In the genomic region with DNA sequence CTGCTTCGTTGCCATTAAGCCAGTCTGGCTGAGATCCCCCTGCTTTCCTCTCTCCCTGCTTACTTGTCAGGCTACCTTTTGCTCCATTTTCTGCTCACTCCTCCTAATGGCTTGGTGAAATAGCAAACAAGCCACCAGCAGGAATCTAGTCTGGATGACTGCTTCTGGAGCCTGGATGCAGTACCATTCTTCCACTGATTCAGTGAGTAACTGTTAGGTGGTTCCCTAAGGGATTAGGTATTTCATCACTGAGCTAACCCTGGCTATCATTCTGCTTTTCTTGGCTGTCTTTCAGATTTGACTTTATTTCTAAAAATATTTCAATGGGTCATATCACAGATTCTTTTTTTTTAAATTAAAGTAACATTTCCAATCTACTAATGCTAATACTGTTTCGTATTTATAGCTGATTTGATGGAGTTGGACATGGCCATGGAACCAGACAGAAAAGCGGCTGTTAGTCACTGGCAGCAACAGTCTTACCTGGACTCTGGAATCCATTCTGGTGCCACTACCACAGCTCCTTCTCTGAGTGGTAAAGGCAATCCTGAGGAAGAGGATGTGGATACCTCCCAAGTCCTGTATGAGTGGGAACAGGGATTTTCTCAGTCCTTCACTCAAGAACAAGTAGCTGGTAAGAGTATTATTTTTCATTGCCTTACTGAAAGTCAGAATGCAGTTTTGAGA, we compare ENCODE assay signal across 12 cellular contexts. TPM values are rescaled to one million over a fixed set of nuclear protein-coding genes. Genes with fewer than 3 reads are reported as not detected.
DNase-seq lines count a peak whose midpoint lies in the region; ATAC-seq and TF ChIP-seq lines count a peak whose summit lies in the region.
"Had no signal": no experiment of that assay in that cellular context is flagged by ENCODE, and none has a peak within 500 bp of the region (broad histone marks: within the 10 kb centered on the region; RNA-seq: fewer than 3 reads in every experiment).

No MANE protein-coding gene starts in this region.

- no peaks in the 10 kb centered on the region for H3K9me3 Mint-ChIP-seq in activated CD8-positive, alpha-beta T cell treated with anti-CD3 and anti-CD28 coated beads for 36 hours
- no peaks in the 10 kb centered on the region for H3K9me3 Mint-ChIP-seq in activated CD8-positive, alpha-beta T cell treated with anti-CD3 and anti-CD28 coated beads, Interleukin-2, amount 10 ng/mL, durations not matched to agents 7 days and 5 days (ENCODE audit: insufficient read depth)
- H3K9me3 Mint-ChIP-seq in stimulated activated effector memory CD8-positive, alpha-beta T cell treated with anti-CD3 and anti-CD28 coated beads, Interleukin-12 subunit alpha, Interleukin-12 subunit beta, amount 100 ng/mL, for 72 hours = no peaks in the 10 kb centered on the region

- H3K27me3 ChIP-seq in body of pancreas = no peaks in the 10 kb centered on the region
- no peaks in the 10 kb centered on the region for H3K27me3 ChIP-seq in effector memory CD4-positive, alpha-beta T cell (replicated peaks; ENCODE audit: control insufficient read depth, insufficient read depth, low read length, poor library complexity, severe bottlenecking)
- H3K27me3 ChIP-seq: upper lobe of right lung had no signal

- DNase-seq in activated CD8-positive, alpha-beta T cell treated with anti-CD3 and anti-CD28 coated beads for 36 hours = no peak
- no peak for DNase-seq in activated CD8-positive, alpha-beta T cell treated with anti-CD3 and anti-CD28 coated beads, Interleukin-2, amount 10 ng/mL, durations not matched to agents 7 days and 5 days
- DNase-seq in body of pancreas (no peak), left cardiac atrium (no peak)
- no peak for DNase-seq in stimulated activated effector memory CD8-positive, alpha-beta T cell treated with anti-CD3 and anti-CD28 coated beads, Interleukin-12 subunit alpha, Interleukin-12 subunit beta, amount 100 ng/mL, for 72 hours (ENCODE audit: low spot score in 2 of 2)
- DNase-seq in effector memory CD4-positive, alpha-beta T cell = no peak
- no peak for DNase-seq in stimulated activated naive CD4-positive, alpha-beta T cell (lab: John Stamatoyannopoulos, UW)
- DNase-seq: 8988T; NCI-H82; stimulated activated CD4-positive, alpha-beta T cell treated with anti-CD3 and anti-CD28 coated beads, Interleukin-2, amount 100 ng/mL, for 48 hours; upper lobe of right lung had no signal

- no peak for ATAC-seq in activated CD8-positive, alpha-beta T cell treated with anti-CD3 and anti-CD28 coated beads for 36 hours
- ATAC-seq in activated CD8-positive, alpha-beta T cell treated with anti-CD3 and anti-CD28 coated beads, Interleukin-2, amount 10 ng/mL, durations not matched to agents 7 days and 5 days = no peak
- ATAC-seq in body of pancreas (peak; percentile 62), left cardiac atrium (peak; percentile 94 to 97), GM18907 (IDR thresholded peaks at IDR 0.05; ENCODE audit: unreplicated experiment) (no peak)
- ATAC-seq in stimulated activated effector memory CD8-positive, alpha-beta T cell treated with anti-CD3 and anti-CD28 coated beads, Interleukin-12 subunit alpha, Interleukin-12 subunit beta, amount 100 ng/mL, for 72 hours = no peak
- ATAC-seq: upper lobe of right lung had no signal

- H3K27ac ChIP-seq in body of pancreas = no peak overlapping the region
- no peak overlapping the region for H3K27ac ChIP-seq in effector memory CD4-positive, alpha-beta T cell (ENCODE audit: insufficient read depth, low read length, poor library complexity, severe bottlenecking)
- H3K27ac ChIP-seq: upper lobe of right lung had no signal

- no peak for TF ChIP-seq CTCF in activated CD8-positive, alpha-beta T cell treated with anti-CD3 and anti-CD28 coated beads for 36 hours (IDR thresholded peaks at IDR 0.05)
- TF ChIP-seq CTCF in body of pancreas (IDR thresholded peaks at IDR 0.05) = no peak

- H3K36me3 ChIP-seq in body of pancreas (replicated peaks in 1 of 2; ENCODE audit: insufficient read depth in 1 of 2, low read depth in 2 of 2) = peaks cover 12 to 15% of the 10 kb centered on the region in 2 donors
- H3K36me3 ChIP-seq in effector memory CD4-positive, alpha-beta T cell (ENCODE audit: control insufficient read depth, insufficient read depth, low read length) = peaks cover 42% of the 10 kb centered on the region

- no peak overlapping the region for H3K4me3 Mint-ChIP-seq in activated CD8-positive, alpha-beta T cell treated with anti-CD3 and anti-CD28 coated beads for 36 hours
- H3K4me3 Mint-ChIP-seq in activated CD8-positive, alpha-beta T cell treated with anti-CD3 and anti-CD28 coated beads, Interleukin-2, amount 10 ng/mL, durations not matched to agents 7 days and 5 days = no peak overlapping the region
- no peak overlapping the region for H3K4me3 Mint-ChIP-seq in stimulated activated effector memory CD8-positive, alpha-beta T cell treated with anti-CD3 and anti-CD28 coated beads, Interleukin-12 subunit alpha, Interleukin-12 subunit beta, amount 100 ng/mL, for 72 hours

- peaks cover 59% of the 10 kb centered on the region for H3K36me3 Mint-ChIP-seq in activated CD8-positive, alpha-beta T cell treated with anti-CD3 and anti-CD28 coated beads for 36 hours (ENCODE audit: low read depth)
- H3K36me3 Mint-ChIP-seq in activated CD8-positive, alpha-beta T cell treated with anti-CD3 and anti-CD28 coated beads, Interleukin-2, amount 10 ng/mL, durations not matched to agents 7 days and 5 days (ENCODE audit: low read depth) = peaks cover 51% of the 10 kb centered on the region
- H3K36me3 Mint-ChIP-seq in stimulated activated effector memory CD8-positive, alpha-beta T cell treated with anti-CD3 and anti-CD28 coated beads, Interleukin-12 subunit alpha, Interleukin-12 subunit beta, amount 100 ng/mL, for 72 hours = peaks cover 74% of the 10 kb centered on the region

- POLR2A ChIA-PET in activated CD8-positive, alpha-beta T cell treated with anti-CD3 and anti-CD28 coated beads for 36 hours (lab: Charles Lee) = interaction anchor here (0.6 to 1.6 kb wide), 3 partner anchors 16 to 28 kb away, joined by 3 to 6 read pairs (median 5); partner anchors contain the start of gene CTNNB1
- POLR2A ChIA-PET in activated CD8-positive, alpha-beta T cell treated with anti-CD3 and anti-CD28 coated beads, Interleukin-2, amount 10 ng/mL, durations not matched to agents 7 days and 5 days (lab: Charles Lee) = interaction anchor here (2.0 kb wide), 1 partner anchor 25 kb away, joined by 11 read pairs; the partner anchor contains the start of gene CTNNB1

- peaks cover 49% of the 10 kb centered on the region for H3K4me1 Mint-ChIP-seq in activated CD8-positive, alpha-beta T cell treated with anti-CD3 and anti-CD28 coated beads for 36 hours (ENCODE audit: low read depth)
- H3K4me1 Mint-ChIP-seq in activated CD8-positive, alpha-beta T cell treated with anti-CD3 and anti-CD28 coated beads, Interleukin-2, amount 10 ng/mL, durations not matched to agents 7 days and 5 days (ENCODE audit: low read depth) = peaks cover 23% of the 10 kb centered on the region
- peaks cover 57% of the 10 kb centered on the region for H3K4me1 Mint-ChIP-seq in stimulated activated effector memory CD8-positive, alpha-beta T cell treated with anti-CD3 and anti-CD28 coated beads, Interleukin-12 subunit alpha, Interleukin-12 subunit beta, amount 100 ng/mL, for 72 hours

- H3K4me3 ChIP-seq in body of pancreas = no peak overlapping the region
- no peak overlapping the region for H3K4me3 ChIP-seq in effector memory CD4-positive, alpha-beta T cell (ENCODE audit: insufficient read depth, low read depth, low read length, poor library complexity, severe bottlenecking)
- H3K4me3 ChIP-seq: upper lobe of right lung had no signal

- intact Hi-C loops in activated CD8-positive, alpha-beta T cell treated with anti-CD3 and anti-CD28 coated beads for 36 hours (cut with micrococcal nuclease) = no loop called here
- intact Hi-C loops in body of pancreas (cut with DNase I) = no loop called here
- intact Hi-C loops in left cardiac atrium (cut with DNase I) = no loop called here

- H3K27ac Mint-ChIP-seq in activated CD8-positive, alpha-beta T cell treated with anti-CD3 and anti-CD28 coated beads for 36 hours = peak overlapping the region; percentile 55
- H3K27ac Mint-ChIP-seq in activated CD8-positive, alpha-beta T cell treated with anti-CD3 and anti-CD28 coated beads, Interleukin-2, amount 10 ng/mL, durations not matched to agents 7 days and 5 days = no peak overlapping the region
- peak overlapping the region; percentile 14 for H3K27ac Mint-ChIP-seq in stimulated activated effector memory CD8-positive, alpha-beta T cell treated with anti-CD3 and anti-CD28 coated beads, Interleukin-12 subunit alpha, Interleukin-12 subunit beta, amount 100 ng/mL, for 72 hours

- CTCF ChIA-PET in activated CD8-positive, alpha-beta T cell treated with anti-CD3 and anti-CD28 coated beads for 36 hours (lab: Charles Lee) = interaction anchor here (1.9 to 2.0 kb wide), 2 partner anchors 10 to 53 kb away, joined by 4 to 5 read pairs; no protein-coding TSS in a partner anchor
- CTCF ChIA-PET in activated CD8-positive, alpha-beta T cell treated with anti-CD3 and anti-CD28 coated beads, Interleukin-2, amount 10 ng/mL, durations not matched to agents 7 days and 5 days (lab: Charles Lee) = no interaction called here

- H3K27me3 Mint-ChIP-seq in activated CD8-positive, alpha-beta T cell treated with anti-CD3 and anti-CD28 coated beads for 36 hours = no peaks in the 10 kb centered on the region
- no peaks in the 10 kb centered on the region for H3K27me3 Mint-ChIP-seq in activated CD8-positive, alpha-beta T cell treated with anti-CD3 and anti-CD28 coated beads, Interleukin-2, amount 10 ng/mL, durations not matched to agents 7 days and 5 days (ENCODE audit: low read depth)

- 85 to 90% methylated on average over 3 of the region's 3 CpGs for WGBS in body of pancreas, 2 donors

- TF ChIP-seq POLR2A in body of pancreas (IDR thresholded peaks at IDR 0.05) = no peak

- H3K9me3 ChIP-seq in body of pancreas = no peaks in the 10 kb centered on the region
- no peaks in the 10 kb centered on the region for H3K9me3 ChIP-seq in effector memory CD4-positive, alpha-beta T cell (ENCODE audit: control insufficient read depth, low read length)
- H3K9me3 ChIP-seq: upper lobe of right lung had no signal

- peaks cover 32% of the 10 kb centered on the region for H3K4me1 ChIP-seq in body of pancreas
- peaks cover 4% of the 10 kb centered on the region for H3K4me1 ChIP-seq in effector memory CD4-positive, alpha-beta T cell (ENCODE audit: control insufficient read depth, insufficient read depth, low read length, poor library complexity, severe bottlenecking)

RNA-seq across cellular contexts. Expression of gene CTNNB1, which starts 25.0 kb away (rescaled TPM):
- 100 to 1,000 TPM in 1 of 2 experiments, 10 to 100 TPM in 1; 99.9 to 104 TPM for total RNA-seq in activated CD8-positive, alpha-beta T cell treated with anti-CD3 and anti-CD28 coated beads for 36 hours
- total RNA-seq in activated CD8-positive, alpha-beta T cell treated with anti-CD3 and anti-CD28 coated beads, Interleukin-2, amount 10 ng/mL, durations not matched to agents 7 days and 5 days = 100 to 1,000 TPM; 112 TPM
- 100 to 1,000 TPM; 144 to 266 TPM for total RNA-seq in body of pancreas
- total RNA-seq in left cardiac atrium = 100 to 1,000 TPM; 169 to 207 TPM

Comparison
In these comparisons a context has a peak if more than half of its experiments do, and no peak if none do; other contexts are left out.
1. ATAC-seq: peak in body of pancreas (single experiment) and left cardiac atrium (2 of 2); none in activated CD8-positive, alpha-beta T cell treated with anti-CD3 and anti-CD28 coated beads for 36 hours (single experiment), activated CD8-positive, alpha-beta T cell treated with anti-CD3 and anti-CD28 coated beads, Interleukin-2, amount 10 ng/mL, durations not matched to agents 7 days and 5 days (single experiment), stimulated activated effector memory CD8-positive, alpha-beta T cell treated with anti-CD3 and anti-CD28 coated beads, Interleukin-12 subunit alpha, Interleukin-12 subunit beta, amount 100 ng/mL, for 72 hours (single experiment) and GM18907 (single experiment).